1 cellular context compared by ENCODE assay signal in the genomic region with DNA sequence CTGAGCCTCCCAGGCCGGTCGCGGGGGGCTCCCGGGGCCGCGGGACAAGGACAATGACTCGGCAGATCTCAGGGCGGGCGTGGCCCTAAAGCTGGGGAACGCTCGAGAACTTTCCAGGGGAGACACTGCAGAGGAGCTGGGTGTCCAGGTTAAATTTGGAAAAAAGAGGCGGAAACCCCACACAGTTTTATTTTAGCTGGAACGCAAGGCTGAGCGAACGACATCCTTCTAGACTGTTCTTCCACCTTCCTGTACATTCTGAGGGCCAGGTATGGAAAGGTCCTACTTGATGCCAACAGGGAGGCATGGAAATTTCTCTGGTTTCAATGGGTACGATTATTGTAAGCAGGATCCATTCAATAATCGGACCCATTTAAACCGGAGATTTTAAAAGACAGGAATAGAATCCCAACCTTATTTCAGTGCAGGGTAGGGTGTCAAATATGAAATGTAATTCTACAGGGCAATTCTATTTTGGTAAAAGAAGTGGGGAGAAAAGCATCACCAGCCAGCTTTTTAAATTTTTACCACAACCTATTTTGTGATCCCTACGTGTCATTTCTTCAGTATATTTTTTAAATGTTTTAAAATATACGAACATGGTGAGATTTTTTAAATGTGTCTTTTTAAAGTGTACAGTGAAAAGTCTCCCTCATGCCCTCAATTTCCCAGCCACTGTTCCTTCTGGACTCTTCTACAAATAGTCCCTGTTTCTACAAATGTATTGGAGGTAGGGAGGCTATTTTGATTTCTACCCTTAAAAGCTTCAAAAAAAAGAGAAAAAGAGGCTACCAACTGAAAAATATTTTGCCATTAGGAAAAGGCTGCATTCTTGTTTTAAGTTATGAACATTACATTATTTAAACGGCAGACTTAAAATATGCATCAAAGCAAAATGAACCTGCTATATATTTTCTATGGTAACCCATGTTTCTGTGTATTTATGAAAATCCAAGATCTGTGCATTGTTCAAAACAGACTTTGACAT.
A peak's percentile ranks its signal among the peaks of the same experiment; 100 is the strongest.
TF ChIP-seq lines count a peak whose summit lies in the region.

No MANE protein-coding gene starts in this region.

TF ChIP-seq in A549, 52 proteins besides CTCF, POLR2A, EP300 and RAD21 (continued from another document):
- peak; percentile 66; the same call in 1 of the 2 replicates for TF ChIP-seq RARB (CRISPR knock-in tag; IDR thresholded peaks at IDR 0.05)
- TF ChIP-seq REST (IDR thresholded peaks at IDR 0.05), result peak; percentile 30; the same call in 1 of the 2 replicates
- TF ChIP-seq TFCP2L1 (CRISPR knock-in tag; IDR thresholded peaks at IDR 0.05), result 0 out of 2 replicates have a peak, but pooled peaks have one; percentile 39
- TF ChIP-seq FOSB (CRISPR knock-in tag; IDR thresholded peaks at IDR 0.05), result 0 out of 2 replicates have a peak, but pooled peaks have one; percentile 5
- TF ChIP-seq GATA3 (IDR thresholded peaks at IDR 0.05; ENCODE audit: borderline replicate concordance), result no peak
- peak; percentile 97 for TF ChIP-seq MAFK (IDR thresholded peaks at IDR 0.05; ENCODE audit: partially characterized antibody)
- no peak for TF ChIP-seq MYC (IDR thresholded peaks at IDR 0.05; ENCODE audit: borderline replicate concordance, low read length)
